1 cellular context compared by ENCODE assay signal in the genomic region with DNA sequence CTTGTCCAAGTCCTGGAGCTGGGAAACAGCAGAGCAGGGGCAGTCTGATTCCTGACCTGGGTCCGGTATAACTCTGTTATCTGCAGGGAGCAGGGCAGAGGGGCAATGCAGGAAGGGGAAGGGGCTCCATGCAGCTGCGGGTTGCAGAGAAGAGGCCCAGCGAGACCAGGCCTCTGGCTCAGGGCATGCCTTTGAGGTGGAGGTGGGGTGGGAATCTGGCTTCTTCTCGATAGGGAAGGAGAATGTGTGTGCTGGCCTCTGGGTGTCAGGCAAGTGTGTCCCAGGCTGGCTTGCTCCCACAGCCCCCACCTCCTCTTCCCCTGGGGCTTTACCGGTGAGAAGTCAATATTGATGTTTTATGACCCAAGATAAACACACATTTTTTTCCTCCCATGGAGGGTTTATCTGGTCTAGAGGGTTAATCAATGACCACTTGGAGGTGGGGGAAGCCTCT.
TF ChIP-seq lines count a peak whose summit lies in the region.

No MANE protein-coding gene starts in this region.

TF ChIP-seq in HepG2, 621 proteins besides CTCF, POLR2A, EP300 and RAD21 (continued from another document and continues in another):
- peak; percentile 72 for TF ChIP-seq ZBTB34 (CRISPR knock-in tag; IDR thresholded peaks at IDR 0.05)
- TF ChIP-seq ZSCAN30 (CRISPR knock-in tag; IDR thresholded peaks at IDR 0.05): no peak
- TF ChIP-seq ISL2 (CRISPR knock-in tag; IDR thresholded peaks at IDR 0.05): peak; percentile 98
- peak; percentile 81 for TF ChIP-seq ZNF350 (CRISPR knock-in tag; IDR thresholded peaks at IDR 0.05; ENCODE audit: borderline replicate concordance, low read depth)
- peak; percentile 55 for TF ChIP-seq SMC3 (IDR thresholded peaks at IDR 0.05; ENCODE audit: low read length)
- peak; percentile 87 for TF ChIP-seq SOX13 (IDR thresholded peaks at IDR 0.05)
- TF ChIP-seq SOX13 (CRISPR knock-in tag; conservative IDR thresholded peaks at IDR 0.05 in 1 of 2, IDR thresholded peaks at IDR 0.05 in 1 of 2): peak in 1 of 2 experiments; percentile 95; a peak in 2 of 4 replicates
- TF ChIP-seq AGO2 (optimal IDR thresholded peaks at IDR 0.05; ENCODE audit: low read depth, low read length): peak; percentile 45
- TF ChIP-seq, protein P1, sequence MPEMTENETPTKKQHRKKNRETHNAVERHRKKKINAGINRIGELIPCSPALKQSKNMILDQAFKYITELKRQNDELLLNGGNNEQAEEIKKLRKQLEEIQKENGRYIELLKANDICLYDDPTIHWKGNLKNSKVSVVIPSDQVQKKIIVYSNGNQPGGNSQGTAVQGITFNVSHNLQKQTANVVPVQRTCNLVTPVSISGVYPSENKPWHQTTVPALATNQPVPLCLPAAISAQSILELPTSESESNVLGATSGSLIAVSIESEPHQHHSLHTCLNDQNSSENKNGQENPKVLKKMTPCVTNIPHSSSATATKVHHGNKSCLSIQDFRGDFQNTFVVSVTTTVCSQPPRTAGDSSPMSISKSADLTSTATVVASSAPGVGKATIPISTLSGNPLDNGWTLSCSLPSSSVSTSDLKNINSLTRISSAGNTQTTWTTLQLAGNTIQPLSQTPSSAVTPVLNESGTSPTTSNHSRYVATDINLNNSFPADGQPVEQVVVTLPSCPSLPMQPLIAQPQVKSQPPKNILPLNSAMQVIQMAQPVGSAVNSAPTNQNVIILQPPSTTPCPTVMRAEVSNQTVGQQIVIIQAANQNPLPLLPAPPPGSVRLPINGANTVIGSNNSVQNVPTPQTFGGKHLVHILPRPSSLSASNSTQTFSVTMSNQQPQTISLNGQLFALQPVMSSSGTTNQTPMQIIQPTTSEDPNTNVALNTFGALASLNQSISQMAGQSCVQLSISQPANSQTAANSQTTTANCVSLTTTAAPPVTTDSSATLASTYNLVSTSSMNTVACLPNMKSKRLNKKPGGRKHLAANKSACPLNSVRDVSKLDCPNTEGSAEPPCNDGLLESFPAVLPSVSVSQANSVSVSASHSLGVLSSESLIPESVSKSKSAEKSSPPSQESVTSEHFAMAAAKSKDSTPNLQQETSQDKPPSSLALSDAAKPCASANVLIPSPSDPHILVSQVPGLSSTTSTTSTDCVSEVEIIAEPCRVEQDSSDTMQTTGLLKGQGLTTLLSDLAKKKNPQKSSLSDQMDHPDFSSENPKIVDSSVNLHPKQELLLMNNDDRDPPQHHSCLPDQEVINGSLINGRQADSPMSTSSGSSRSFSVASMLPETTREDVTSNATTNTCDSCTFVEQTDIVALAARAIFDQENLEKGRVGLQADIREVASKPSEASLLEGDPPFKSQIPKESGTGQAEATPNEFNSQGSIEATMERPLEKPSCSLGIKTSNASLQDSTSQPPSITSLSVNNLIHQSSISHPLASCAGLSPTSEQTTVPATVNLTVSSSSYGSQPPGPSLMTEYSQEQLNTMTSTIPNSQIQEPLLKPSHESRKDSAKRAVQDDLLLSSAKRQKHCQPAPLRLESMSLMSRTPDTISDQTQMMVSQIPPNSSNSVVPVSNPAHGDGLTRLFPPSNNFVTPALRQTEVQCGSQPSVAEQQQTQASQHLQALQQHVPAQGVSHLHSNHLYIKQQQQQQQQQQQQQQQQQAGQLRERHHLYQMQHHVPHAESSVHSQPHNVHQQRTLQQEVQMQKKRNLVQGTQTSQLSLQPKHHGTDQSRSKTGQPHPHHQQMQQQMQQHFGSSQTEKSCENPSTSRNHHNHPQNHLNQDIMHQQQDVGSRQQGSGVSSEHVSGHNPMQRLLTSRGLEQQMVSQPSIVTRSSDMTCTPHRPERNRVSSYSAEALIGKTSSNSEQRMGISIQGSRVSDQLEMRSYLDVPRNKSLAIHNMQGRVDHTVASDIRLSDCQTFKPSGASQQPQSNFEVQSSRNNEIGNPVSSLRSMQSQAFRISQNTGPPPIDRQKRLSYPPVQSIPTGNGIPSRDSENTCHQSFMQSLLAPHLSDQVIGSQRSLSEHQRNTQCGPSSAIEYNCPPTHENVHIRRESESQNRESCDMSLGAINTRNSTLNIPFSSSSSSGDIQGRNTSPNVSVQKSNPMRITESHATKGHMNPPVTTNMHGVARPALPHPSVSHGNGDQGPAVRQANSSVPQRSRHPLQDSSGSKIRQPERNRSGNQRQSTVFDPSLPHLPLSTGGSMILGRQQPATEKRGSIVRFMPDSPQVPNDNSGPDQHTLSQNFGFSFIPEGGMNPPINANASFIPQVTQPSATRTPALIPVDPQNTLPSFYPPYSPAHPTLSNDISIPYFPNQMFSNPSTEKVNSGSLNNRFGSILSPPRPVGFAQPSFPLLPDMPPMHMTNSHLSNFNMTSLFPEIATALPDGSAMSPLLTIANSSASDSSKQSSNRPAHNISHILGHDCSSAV (CRISPR knock-in tag; IDR thresholded peaks at IDR 0.05; ENCODE audit: borderline replicate concordance): 0 out of 2 replicates have a peak, but pooled peaks have one; percentile 55
- TF ChIP-seq NFRKB (IDR thresholded peaks at IDR 0.05): no peak
- peak; percentile 98 for TF ChIP-seq MIER3 (CRISPR knock-in tag; IDR thresholded peaks at IDR 0.05; ENCODE audit: borderline replicate concordance)
- peak; percentile 89 for TF ChIP-seq HOXD1 (CRISPR knock-in tag; IDR thresholded peaks at IDR 0.05)
- no peak for TF ChIP-seq ZNF674 (CRISPR knock-in tag; IDR thresholded peaks at IDR 0.05; ENCODE audit: low read depth)
- peak; percentile 97; the same call in 1 of the 2 replicates for TF ChIP-seq ZNF747 (CRISPR knock-in tag; IDR thresholded peaks at IDR 0.05; ENCODE audit: borderline replicate concordance)
- TF ChIP-seq CREBL2 (CRISPR knock-in tag; IDR thresholded peaks at IDR 0.05; ENCODE audit: borderline replicate concordance): no peak; the same call in 1 of the 2 replicates
- peak; percentile 86; the same call in 1 of the 2 replicates for TF ChIP-seq ZBTB37 (CRISPR knock-in tag; IDR thresholded peaks at IDR 0.05)
- TF ChIP-seq, protein P2, sequence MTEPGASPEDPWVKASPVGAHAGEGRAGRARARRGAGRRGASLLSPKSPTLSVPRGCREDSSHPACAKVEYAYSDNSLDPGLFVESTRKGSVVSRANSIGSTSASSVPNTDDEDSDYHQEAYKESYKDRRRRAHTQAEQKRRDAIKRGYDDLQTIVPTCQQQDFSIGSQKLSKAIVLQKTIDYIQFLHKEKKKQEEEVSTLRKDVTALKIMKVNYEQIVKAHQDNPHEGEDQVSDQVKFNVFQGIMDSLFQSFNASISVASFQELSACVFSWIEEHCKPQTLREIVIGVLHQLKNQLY (CRISPR knock-in tag; IDR thresholded peaks at IDR 0.05): peak; percentile 92
- TF ChIP-seq ZNF607 (CRISPR knock-in tag; IDR thresholded peaks at IDR 0.05; ENCODE audit: borderline replicate concordance): peak; percentile 72; the same call in 1 of the 2 replicates
- peak; percentile 95 for TF ChIP-seq NR2F6 (IDR thresholded peaks at IDR 0.05)
- TF ChIP-seq NR2F6 (CRISPR knock-in tag; IDR thresholded peaks at IDR 0.05): peak; percentile 95
- peak; percentile 78 for TF ChIP-seq RBFOX2 (IDR thresholded peaks at IDR 0.05; ENCODE audit: low read depth, low read length)
- TF ChIP-seq, protein P3, sequence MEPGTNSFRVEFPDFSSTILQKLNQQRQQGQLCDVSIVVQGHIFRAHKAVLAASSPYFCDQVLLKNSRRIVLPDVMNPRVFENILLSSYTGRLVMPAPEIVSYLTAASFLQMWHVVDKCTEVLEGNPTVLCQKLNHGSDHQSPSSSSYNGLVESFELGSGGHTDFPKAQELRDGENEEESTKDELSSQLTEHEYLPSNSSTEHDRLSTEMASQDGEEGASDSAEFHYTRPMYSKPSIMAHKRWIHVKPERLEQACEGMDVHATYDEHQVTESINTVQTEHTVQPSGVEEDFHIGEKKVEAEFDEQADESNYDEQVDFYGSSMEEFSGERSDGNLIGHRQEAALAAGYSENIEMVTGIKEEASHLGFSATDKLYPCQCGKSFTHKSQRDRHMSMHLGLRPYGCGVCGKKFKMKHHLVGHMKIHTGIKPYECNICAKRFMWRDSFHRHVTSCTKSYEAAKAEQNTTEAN (CRISPR knock-in tag; conservative IDR thresholded peaks at IDR 0.05): peak; percentile 75; the same call in 1 of the 2 replicates
- TF ChIP-seq ZBTB44 (CRISPR knock-in tag; IDR thresholded peaks at IDR 0.05): no peak
- TF ChIP-seq ZNF703 (CRISPR knock-in tag; IDR thresholded peaks at IDR 0.05; ENCODE audit: borderline replicate concordance): peak; percentile 88
- TF ChIP-seq ZEB1 (IDR thresholded peaks at IDR 0.05; ENCODE audit: insufficient replicate concordance, low read depth): no peak
- TF ChIP-seq REST (IDR thresholded peaks at IDR 0.05; ENCODE audit: borderline replicate concordance in 1 of 2, low read depth in 1 of 2, low read length in 2 of 2): peak in 1 of 2 experiments; percentile 81; a peak in 2 of 4 replicates
- TF ChIP-seq ZNF644 (CRISPR knock-in tag; IDR thresholded peaks at IDR 0.05; ENCODE audit: low read depth): no peak
- peak; percentile 62; the same call in 1 of the 2 replicates for TF ChIP-seq ZNF501 (CRISPR knock-in tag; IDR thresholded peaks at IDR 0.05)
- peak; percentile 97 for TF ChIP-seq PPARG (CRISPR knock-in tag; conservative IDR thresholded peaks at IDR 0.05)
- TF ChIP-seq ZNF776 (CRISPR knock-in tag; IDR thresholded peaks at IDR 0.05): peak; percentile 63; the same call in 1 of the 2 replicates
- peak; percentile 88; the same call in 1 of the 2 replicates for TF ChIP-seq ZNF710 (CRISPR knock-in tag; IDR thresholded peaks at IDR 0.05; ENCODE audit: borderline replicate concordance)
- 0 out of 2 replicates have a peak, but pooled peaks have one; percentile 38 for TF ChIP-seq HNRNPUL1 (IDR thresholded peaks at IDR 0.05; ENCODE audit: low read depth, low read length)
- peak; percentile 64; the same call in 1 of the 2 replicates for TF ChIP-seq MEIS1 (CRISPR knock-in tag; IDR thresholded peaks at IDR 0.05; ENCODE audit: borderline replicate concordance)
- TF ChIP-seq ZNF20 (CRISPR knock-in tag; IDR thresholded peaks at IDR 0.05): 0 out of 2 replicates have a peak, but pooled peaks have one; percentile 40
